29 cellular contexts compared by ENCODE assay signal in the genomic region with DNA sequence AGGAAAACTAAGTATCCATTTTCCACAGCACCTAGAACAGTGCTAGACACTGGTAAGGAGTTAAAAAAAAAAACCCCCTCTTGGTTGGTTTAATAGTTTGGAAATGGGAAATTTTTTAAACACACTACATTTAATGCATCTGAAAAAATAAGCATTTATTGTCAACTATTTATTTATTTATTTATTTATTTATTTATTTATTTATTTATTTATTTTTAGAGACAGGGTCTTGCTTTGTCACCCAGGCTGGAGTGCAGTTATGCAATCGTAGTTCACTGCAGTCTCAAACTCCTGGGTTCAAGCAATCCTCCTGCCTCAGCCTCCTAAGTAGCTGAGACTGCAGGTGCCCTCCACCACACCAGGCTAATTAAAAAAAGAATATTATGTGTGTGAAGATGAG. TPM values are rescaled to one million over a fixed set of nuclear protein-coding genes. Genes with fewer than 3 reads are reported as not detected.
"Had no signal": no experiment of that assay in that cellular context is flagged by ENCODE, and none has a peak within 500 bp of the region (broad histone marks: within the 10 kb centered on the region; RNA-seq: fewer than 3 reads in every experiment).

No MANE protein-coding gene starts in this region.

- H3K9me3 Mint-ChIP-seq: endodermal cell had no signal

- H3K36me3 ChIP-seq: colonic mucosa, esophagus muscularis mucosa, esophagus squamous epithelium, gastrocnemius medialis, gastroesophageal sphincter, heart left ventricle, heart right ventricle had no signal

- H3K27ac Mint-ChIP-seq: dendritic cell treated with granulocyte-macrophage colony-stimulating factor and Interleukin-4, amounts not matched to agents 40 ng/mL and 50 ng/mL, for 4 days; effector memory CD8-positive, alpha-beta T cell; endodermal cell had no signal

- H3K27me3 Mint-ChIP-seq: dendritic cell treated with granulocyte-macrophage colony-stimulating factor and Interleukin-4, amounts not matched to agents 40 ng/mL and 50 ng/mL, for 4 days; effector memory CD8-positive, alpha-beta T cell had no signal

- H3K9me3 ChIP-seq: colonic mucosa, esophagus muscularis mucosa, esophagus squamous epithelium, gastrocnemius medialis, gastroesophageal sphincter, heart left ventricle, heart right ventricle had no signal

- H3K27ac ChIP-seq: colonic mucosa, coronary artery, dorsolateral prefrontal cortex, epithelial cell of prostate, esophagus muscularis mucosa, esophagus squamous epithelium, foreskin keratinocyte, gastrocnemius medialis, gastroesophageal sphincter, heart left ventricle, heart right ventricle had no signal

- H3K4me3 ChIP-seq: colonic mucosa, coronary artery, dorsolateral prefrontal cortex, esophagus muscularis mucosa, esophagus squamous epithelium, gastrocnemius medialis, gastroesophageal sphincter, heart left ventricle, heart right ventricle had no signal

- H3K4me1 ChIP-seq: colonic mucosa, foreskin keratinocyte, gastrocnemius medialis had no signal

- DNase-seq: colonic mucosa; cortex of kidney; dermis blood vessel endothelial cell; dorsolateral prefrontal cortex; effector CD4-positive, alpha-beta T cell; effector CD8-positive, alpha-beta T cell; effector memory CD4-positive, alpha-beta T cell; effector memory CD8-positive, alpha-beta T cell; endodermal cell; erythroblast; esophagus squamous epithelium; foreskin fibroblast; foreskin keratinocyte; foreskin melanocyte; gastrocnemius medialis; glutamatergic neuron; head of caudate nucleus; heart left ventricle; heart right ventricle had no signal

- FAIRE-seq: colon, endometrium, endothelial cell of umbilical vein, frontal cortex had no signal

- ATAC-seq: effector memory CD8-positive, alpha-beta T cell; esophagus mucosa; foreskin keratinocyte; gastrocnemius medialis; gastroesophageal sphincter; heart left ventricle; heart right ventricle had no signal

- H3K4me3 Mint-ChIP-seq: dendritic cell treated with granulocyte-macrophage colony-stimulating factor and Interleukin-4, amounts not matched to agents 40 ng/mL and 50 ng/mL, for 4 days; effector memory CD8-positive, alpha-beta T cell; endodermal cell had no signal

RNA-seq across cellular contexts. Expression of a gene that starts 51.6 kb away (rescaled TPM):
- total RNA-seq: foreskin keratinocyte had no signal
